In genomic region chr2:78281164-78281563, GRCh38 we compare ENCODE assay signal across 20 cellular contexts.
"Had no signal": no experiment of that assay in that cellular context is flagged by ENCODE, and none has a peak within 500 bp of the region (broad histone marks: within the 10 kb centered on the region; RNA-seq: fewer than 3 reads in every experiment).

No MANE protein-coding gene starts in this region.

- DNase-seq: effector memory CD8-positive, alpha-beta T cell; glutamatergic neuron; kidney; left cardiac atrium; left ventricle myocardium inferior; lower lobe of right lung; midbrain; nucleus accumbens; ovary; right cardiac atrium; small intestine; stimulated activated CD4-positive, alpha-beta T cell treated with anti-CD3 and anti-CD28 coated beads, Interleukin-12 subunit alpha, Interleukin-12 subunit beta, amount 100 ng/mL, for 4 hours; stimulated activated naive CD4-positive, alpha-beta T cell treated with Interleukin-2 at 50 U/mL for 16 hours; thyroid gland had no signal

- H3K27ac ChIP-seq: epithelial cell of prostate, esophagus muscularis mucosa, gastroesophageal sphincter, left ventricle myocardium inferior, lower lobe of right lung, neural progenitor cell, ovary, suprapubic skin, thyroid gland had no signal

- H3K4me2 ChIP-seq: neural progenitor cell had no signal

- H2AFZ ChIP-seq: neural progenitor cell had no signal

- H3K9me3 ChIP-seq: esophagus muscularis mucosa, gastroesophageal sphincter, left ventricle myocardium inferior, lower lobe of right lung, ovary, thyroid gland had no signal

- H3K4me3 ChIP-seq: esophagus muscularis mucosa, gastroesophageal sphincter, left ventricle myocardium inferior, lower lobe of right lung, neural progenitor cell, ovary, suprapubic skin, thyroid gland had no signal

- H3K36me3 ChIP-seq: esophagus muscularis mucosa, gastroesophageal sphincter, left ventricle myocardium inferior, lower lobe of right lung, neural progenitor cell, ovary, suprapubic skin, thyroid gland had no signal

- ATAC-seq: effector memory CD8-positive, alpha-beta T cell; gastroesophageal sphincter; left cardiac atrium; lower lobe of right lung; natural killer cell treated with Interleukin-12 subunit alpha and Interleukin-12 subunit beta and Interleukin-15 and Interleukin-18, amount 100 ng/mL, for 72 hours; right cardiac atrium had no signal

- H3K27me3 ChIP-seq: esophagus muscularis mucosa, gastroesophageal sphincter, neural progenitor cell, ovary, suprapubic skin, thyroid gland had no signal

- H3K9ac ChIP-seq: neural progenitor cell had no signal

- H3K4me1 ChIP-seq: esophagus muscularis mucosa, gastroesophageal sphincter, left ventricle myocardium inferior, lower lobe of right lung, neural progenitor cell, suprapubic skin, thyroid gland had no signal
